Comparison of ENCODE assay signal across 14 cellular contexts in the genomic region with DNA sequence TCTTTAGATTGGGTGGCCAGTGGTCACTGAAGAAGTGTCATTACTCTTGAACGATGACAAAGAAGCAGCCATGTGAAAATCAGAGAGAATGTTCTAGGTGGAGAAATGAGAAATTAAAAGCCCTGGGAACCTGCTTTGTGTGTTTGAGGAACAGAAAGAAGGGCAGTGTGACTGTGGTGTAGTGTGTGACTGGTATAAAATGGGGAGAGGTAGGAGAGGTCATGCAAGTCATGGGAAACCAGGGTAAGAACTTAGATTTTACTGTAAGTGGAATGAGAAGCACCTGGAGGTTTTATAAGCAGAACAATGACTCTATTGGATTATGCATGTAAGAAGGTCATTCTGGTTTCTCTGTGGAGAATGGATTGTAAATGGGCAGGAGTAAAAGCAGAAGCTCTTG. TPM values are rescaled to one million over a fixed set of nuclear protein-coding genes. Genes with fewer than 3 reads are reported as not detected.
A peak's percentile ranks its signal among the peaks of the same experiment; 100 is the strongest.
DNase-seq lines count a peak whose midpoint lies in the region; ATAC-seq, FAIRE-seq and TF ChIP-seq lines count a peak whose summit lies in the region.
"Had no signal": no experiment of that assay in that cellular context is flagged by ENCODE, and none has a peak within 500 bp of the region (broad histone marks: within the 10 kb centered on the region; RNA-seq: fewer than 3 reads in every experiment).

No MANE protein-coding gene starts in this region.

- TF ChIP-seq EP300 in HepG2 (IDR thresholded peaks at IDR 0.05; ENCODE audit: low read depth in 2 of 2, low read length in 2 of 2): no peak
- TF ChIP-seq EP300 in HepG2 (CRISPR knock-in tag; IDR thresholded peaks at IDR 0.05; ENCODE audit: borderline replicate concordance): no peak

- H3K9ac ChIP-seq in astrocyte (ENCODE audit: low read length) (no peak overlapping the region), HepG2 (ENCODE audit: insufficient read depth, low read depth, low read length) (no peak overlapping the region)

- H3K4me2 ChIP-seq in astrocyte (ENCODE audit: low read length) (peak overlapping the region; percentile 41), HepG2 (ENCODE audit: low read depth, low read length) (no peak overlapping the region)

- H3K36me3 ChIP-seq in astrocyte (ENCODE audit: insufficient read depth, low read length) (no peaks in the 10 kb centered on the region), HepG2 (replicated peaks in 1 of 2; ENCODE audit: control insufficient read depth in 1 of 2, insufficient read depth in 2 of 2, low read length in 2 of 2) (no peaks in the 10 kb centered on the region), BE2C (no peaks in the 10 kb centered on the region)
- H3K36me3 ChIP-seq: esophagus muscularis mucosa had no signal

- POLR2A ChIA-PET in HepG2 (lab: Yijun Ruan, JAX): no interaction called here

- FAIRE-seq in astrocyte (lab: Jason Lieb, UNC) (no peak), HepG2 (lab: Jason Lieb, UNC) (no peak)

- no peak for TF ChIP-seq POLR2A in HepG2 (IDR thresholded peaks at IDR 0.05; ENCODE audit: insufficient read depth in 1 of 2, low read depth in 2 of 2, low read length in 2 of 2)

- H3K4me3 ChIP-seq in astrocyte (ENCODE audit: insufficient read depth, low read depth, low read length) (no peak overlapping the region), HepG2 (replicated peaks in 1 of 3; ENCODE audit: insufficient read depth in 1 of 3, low read depth in 2 of 3, low read length in 3 of 3) (no peak overlapping the region), BE2C (ENCODE audit: low read depth, low read length) (no peak overlapping the region)
- H3K4me3 ChIP-seq: esophagus muscularis mucosa had no signal

- H3K4me1 Mint-ChIP-seq in astrocyte (ENCODE audit: low read depth, unreplicated experiment): peaks cover 11% of the 10 kb centered on the region
- H3K4me1 Mint-ChIP-seq in HFFc6 (ENCODE audit: low read depth): peaks cover 7% of the 10 kb centered on the region

- H3K9me3 Mint-ChIP-seq in astrocyte (ENCODE audit: unreplicated experiment): peaks cover 3% of the 10 kb centered on the region
- no peaks in the 10 kb centered on the region for H3K9me3 Mint-ChIP-seq in HFFc6

- no peak for TF ChIP-seq RAD21 in HepG2 (CRISPR knock-in tag; IDR thresholded peaks at IDR 0.05)

- intact Hi-C loops in HepG2 (cut with micrococcal nuclease; ENCODE audit: unreplicated experiment): no loop called here

- H3K27me3 Mint-ChIP-seq in astrocyte (ENCODE audit: low read depth, unreplicated experiment) (peaks cover 2% of the 10 kb centered on the region), HFFc6 (ENCODE audit: insufficient read depth) (peaks cover 7% of the 10 kb centered on the region)
- H3K27me3 Mint-ChIP-seq: progenitor cell of endocrine pancreas had no signal

- H3K79me2 ChIP-seq in astrocyte (ENCODE audit: insufficient read depth, low read length) (no peaks in the 10 kb centered on the region), HepG2 (ENCODE audit: insufficient read depth, low read length) (no peaks in the 10 kb centered on the region)

- TF ChIP-seq CTCF in astrocyte (IDR thresholded peaks at IDR 0.05; ENCODE audit: insufficient read depth, low read depth, low read length) (no peak), HepG2 (CRISPR knock-in tag; IDR thresholded peaks at IDR 0.05) (no peak), HFFc6 (IDR thresholded peaks at IDR 0.05) (no peak), BE2C (IDR thresholded peaks at IDR 0.05; ENCODE audit: low read depth, low read length) (no peak)

- H3K27ac ChIP-seq in astrocyte (ENCODE audit: low read depth, low read length) (no peak overlapping the region), HepG2 (ENCODE audit: extremely low read length, insufficient read depth, low read length) (no peak overlapping the region)
- H3K27ac ChIP-seq: esophagus muscularis mucosa had no signal

- peak; percentile 68 for ATAC-seq in GM18498 (IDR thresholded peaks at IDR 0.05; ENCODE audit: unreplicated experiment)
- ATAC-seq in GM19324 (IDR thresholded peaks at IDR 0.05; ENCODE audit: low FRiP score, unreplicated experiment): peak; percentile 59
- peak; percentile 51 for ATAC-seq in HG03139 (IDR thresholded peaks at IDR 0.05; ENCODE audit: unreplicated experiment)
- ATAC-seq in HepG2: no peak
- ATAC-seq: HCT116 had no signal

- BruUV-seq in HepG2 (replicated peaks; lab: Mats Ljungman, UMichigan): no TSS peak

- in situ Hi-C loops in HepG2 (cut with HindIII; ENCODE audit: extremely low pct_ligation_motif_present, low pct_unique_long_range_greater_than_20kb): no loop called here

- H3K27me3 ChIP-seq in astrocyte (ENCODE audit: insufficient read depth, low read length) (no peaks in the 10 kb centered on the region), HepG2 (ENCODE audit: control insufficient read depth in 1 of 2, insufficient read depth in 2 of 2, low read length in 2 of 2) (0 out of 5 replicates have a peak, but pooled peaks cover 0 to 1% of the 10 kb centered on the region in 2 experiments), BE2C (no peaks in the 10 kb centered on the region)
- H3K27me3 ChIP-seq: esophagus muscularis mucosa had no signal

- no peak overlapping the region for H3K4me3 Mint-ChIP-seq in astrocyte (ENCODE audit: unreplicated experiment)
- no peak overlapping the region for H3K4me3 Mint-ChIP-seq in HFFc6

- no peaks in the 10 kb centered on the region for H3K9me3 ChIP-seq in astrocyte (ENCODE audit: insufficient read depth, low read depth, low read length)
- H3K9me3 ChIP-seq in HepG2 (ENCODE audit: low read length): peaks cover 6% of the 10 kb centered on the region
- H3K9me3 ChIP-seq in BE2C: no peaks in the 10 kb centered on the region
- H3K9me3 ChIP-seq: esophagus muscularis mucosa had no signal

- no peaks in the 10 kb centered on the region for H4K20me1 ChIP-seq in astrocyte (ENCODE audit: insufficient read depth, low read length)
- H4K20me1 ChIP-seq in HepG2 (ENCODE audit: insufficient read depth, low read length): no peaks in the 10 kb centered on the region

- WGBS in HepG2 (ENCODE audit: low lambda C conversion rate): 2% methylated on average over 1 of the region's 1 CpG

- H3K36me3 Mint-ChIP-seq in astrocyte (ENCODE audit: low read depth, unreplicated experiment) (no peaks in the 10 kb centered on the region), HFFc6 (ENCODE audit: low read depth) (no peaks in the 10 kb centered on the region)

- no peak overlapping the region for H2AFZ ChIP-seq in astrocyte (ENCODE audit: low read depth, low read length)
- H2AFZ ChIP-seq in HepG2 (ENCODE audit: low read length): no peak overlapping the region

- H3K27ac Mint-ChIP-seq in astrocyte (ENCODE audit: unreplicated experiment) (no peak overlapping the region), HFFc6 (no peak overlapping the region)
- H3K27ac Mint-ChIP-seq: progenitor cell of endocrine pancreas had no signal

- CTCF ChIA-PET in HepG2 (lab: Yijun Ruan, JAX; ENCODE audit: low intra/inter-chr PET ratio, low total read pairs): no interaction called here

- H3K4me1 ChIP-seq in astrocyte (ENCODE audit: insufficient read depth, low read length): peaks cover 5% of the 10 kb centered on the region
- no peaks in the 10 kb centered on the region for H3K4me1 ChIP-seq in HepG2 (ENCODE audit: insufficient read depth, low read length)
- H3K4me1 ChIP-seq in BE2C: no peaks in the 10 kb centered on the region
- H3K4me1 ChIP-seq: esophagus muscularis mucosa had no signal

- DNase-seq in astrocyte (ENCODE audit: low read depth) (no peak), HepG2 (ENCODE audit: low spot score) (no peak), HFFc6 (no peak), NCI-H2227 (lab: John Stamatoyannopoulos, UW; ENCODE audit: unreplicated experiment) (no peak), BE2C (no peak)
- DNase-seq: mesendoderm; stimulated activated CD4-positive, alpha-beta T cell treated with anti-CD3 and anti-CD28 coated beads, Interleukin-2, amount 100 ng/mL, for 24 hours had no signal

TF ChIP-seq in HepG2, 621 proteins besides CTCF, POLR2A, EP300 and RAD21 (continues in another document):
- no peak for TF ChIP-seq ZNF12 (CRISPR knock-in tag; IDR thresholded peaks at IDR 0.05)

RNA-seq across cellular contexts. Expression of gene ICOS, which starts 12.2 kb away (rescaled TPM):
- total RNA-seq in astrocyte: not detected in 2 replicates
- not detected in 2 replicates for total RNA-seq in HepG2 (2016; rRNA removed; fragmentation: Illumina TruSeq; extraction: Trizol)
- total RNA-seq in HepG2 (2016; cell fraction: cytosol; rRNA removed; fragmentation: Illumina TruSeq; extraction: Trizol; ENCODE audit: low read depth): not detected in 2 replicates
- total RNA-seq in HepG2 (2016; cell fraction: insoluble cytoplasmic fraction; rRNA removed; fragmentation: Illumina TruSeq; extraction: Trizol): not detected in 2 replicates
- total RNA-seq in HepG2 (2016; cell fraction: membrane; rRNA removed; fragmentation: Illumina TruSeq; extraction: Trizol): not detected in 2 replicates
- not detected in 2 replicates for total RNA-seq in HepG2 (2016; cell fraction: nucleus; rRNA removed; fragmentation: Illumina TruSeq; extraction: Trizol)
- polyA plus RNA-seq in HepG2 (2011; rRNA removed): 0.03 TPM in 1 of 2 replicates, not detected in the other
- not detected in 2 replicates for polyA plus RNA-seq in HepG2 (2011; cell fraction: cytosol; rRNA removed)
- not detected in 2 replicates for polyA plus RNA-seq in HepG2 (2011; cell fraction: nucleus; rRNA removed)
- polyA plus RNA-seq in HepG2 (2012): not detected in 2 replicates
- not detected in 2 replicates for polyA plus RNA-seq in HepG2 (2016; cell fraction: cytosol; fragmentation: Illumina TruSeq; extraction: Trizol; ENCODE audit: low read depth)
- not detected in 2 replicates for polyA plus RNA-seq in HepG2 (2016; cell fraction: insoluble cytoplasmic fraction; fragmentation: Illumina TruSeq; extraction: Trizol; ENCODE audit: low read depth)
- not detected in 2 replicates for polyA plus RNA-seq in HepG2 (2016; cell fraction: membrane; fragmentation: Illumina TruSeq; extraction: Trizol; ENCODE audit: low read depth)
- polyA plus RNA-seq in HepG2 (2016; cell fraction: nucleus; fragmentation: Illumina TruSeq; extraction: Trizol; ENCODE audit: insufficient read depth, low read depth): not detected in 2 replicates
- not detected in 2 replicates for polyA minus RNA-seq in HepG2 (2011; rRNA and poly(A)+ RNA removed; ENCODE audit: low replicate concordance)
- not detected in 2 replicates for polyA minus RNA-seq in HepG2 (2011; cell fraction: cytosol; rRNA and poly(A)+ RNA removed)
- not detected in 2 replicates for polyA minus RNA-seq in HepG2 (2011; cell fraction: nucleus; rRNA and poly(A)+ RNA removed)
- not detected for total RNA-seq in HFFc6 (2021; fragmentation: NEBNext Ultra II Directional; extraction: Animal tissue kit (Norgen Biotek cat#: 25700))
- polyA plus RNA-seq in BE2C (2012; ENCODE audit: insufficient read depth, insufficient read length, low read depth): not detected
- total RNA-seq: cardiac septum, progenitor cell of endocrine pancreas had no signal
